In genomic region chr4:37685726-37686372, GRCh38 we compare ENCODE assay signal across 8 cellular contexts. TPM values are rescaled to one million over a fixed set of nuclear protein-coding genes. Genes with fewer than 3 reads are reported as not detected.
DNase-seq lines count a peak whose midpoint lies in the region; ATAC-seq, FAIRE-seq and TF ChIP-seq lines count a peak whose summit lies in the region.

No MANE protein-coding gene starts in this region.

- FAIRE-seq in kidney (lab: Jason Lieb, UNC) = no peak

- H3K9me3 Mint-ChIP-seq in T-cell (no peaks in the 10 kb centered on the region), brain (no peaks in the 10 kb centered on the region)

- no peaks in the 10 kb centered on the region for H3K9me3 ChIP-seq in BE2C
- no peaks in the 10 kb centered on the region for H3K9me3 ChIP-seq in kidney (ENCODE audit: control insufficient read depth in 1 of 2, low read length in 2 of 2)

- POLR2A ChIA-PET in T-cell (lab: Charles Lee) = interaction anchor here in 1 of 2 donors (0.6 kb wide), 2 partner anchors 968 to 1150 kb away, joined by 3 to 7 read pairs; no protein-coding TSS in a partner anchor

- CTCF ChIA-PET in T-cell (lab: Charles Lee) = interaction anchor here in 1 of 2 donors (1.2 kb wide), 1 partner anchor 140 kb away, joined by 4 read pairs; the partner anchor contains the start of gene PGM2

- H3K4me1 ChIP-seq in BE2C (no peaks in the 10 kb centered on the region), kidney (ENCODE audit: control insufficient read depth in 1 of 2, insufficient read depth in 1 of 2, low read depth in 1 of 2, low read length in 2 of 2) (peaks cover 3 to 14% of the 10 kb centered on the region in 2 donors)

- H3K4me3 Mint-ChIP-seq in T-cell (peak overlapping the region; percentile 91 to 95 (median 95)), brain (peak overlapping the region; percentile 82 to 92 (median 89))

- ATAC-seq in HG03196 (IDR thresholded peaks at IDR 0.05; ENCODE audit: unreplicated experiment) = peak; percentile 12
- peak; percentile 23 to 41 (median 32) for ATAC-seq in T-cell (replicated peaks in 1 of 4)

- peaks cover 35 to 39% (median 36%) of the 10 kb centered on the region in 3 donors for H3K4me1 Mint-ChIP-seq in T-cell
- H3K4me1 Mint-ChIP-seq in brain = peaks cover 69% of the 10 kb centered on the region

- H3K27ac Mint-ChIP-seq in T-cell (peak overlapping the region; percentile 95 to 96), brain (peak overlapping the region; percentile 61 to 93 (median 89))

- H3K27me3 Mint-ChIP-seq in T-cell = no peaks in the 10 kb centered on the region
- H3K27me3 Mint-ChIP-seq in brain = no peaks in the 10 kb centered on the region

- TF ChIP-seq CTCF in BE2C (IDR thresholded peaks at IDR 0.05; ENCODE audit: low read depth, low read length) = no peak
- no peak for TF ChIP-seq CTCF in brain (conservative IDR thresholded peaks at IDR 0.05)
- TF ChIP-seq CTCF in kidney (IDR thresholded peaks at IDR 0.05; ENCODE audit: borderline replicate concordance, extremely low read depth, insufficient read depth) = no peak

- H3K4me3 ChIP-seq in BE2C (ENCODE audit: low read depth, low read length) = peak overlapping the region; percentile 74
- H3K4me3 ChIP-seq in kidney (ENCODE audit: low read length in 2 of 2) = peak overlapping the region; percentile 71 to 77

- no peaks in the 10 kb centered on the region for H3K27me3 ChIP-seq in BE2C

- intact Hi-C loops in kidney (cut with DNase I) = no loop called here

- in situ Hi-C loops in GM18951 (cut with MboI; ENCODE audit: low sequenced_read_pairs, unreplicated experiment) = no loop called here

- peak overlapping the region; percentile 20 to 79 for H3K9ac ChIP-seq in kidney (ENCODE audit: low read length in 2 of 2)

- TF ChIP-seq POLR2A in GM18951 (IDR thresholded peaks at IDR 0.05; ENCODE audit: extremely low read depth, insufficient read depth, insufficient read length) = peak; percentile 90

- H3K27ac ChIP-seq in kidney (ENCODE audit: low read depth in 2 of 2, low read length in 2 of 2) = peak overlapping the region; percentile 90 to 97

- DNase-seq in BE2C (peak; percentile 56), T-cell (peak in 33 of 34 experiments; percentile 22 to 65 (median 51)), kidney (no peak), NCI-H446 treated with DMSO at 0.1 percent for 48 hours (lab: John Stamatoyannopoulos, UW) (no peak)
- peak; percentile 19 to 34 for DNase-seq in stimulated activated CD4-positive, alpha-beta T cell treated with anti-CD3 and anti-CD28 coated beads, Interleukin-2, amount 100 ng/mL, for 48 hours

- no peaks in the 10 kb centered on the region for H3K36me3 ChIP-seq in BE2C
- H3K36me3 ChIP-seq in kidney (ENCODE audit: control insufficient read depth in 1 of 2, insufficient read depth in 2 of 2, low read length in 2 of 2) = no peaks in the 10 kb centered on the region

- no peaks in the 10 kb centered on the region for H3K36me3 Mint-ChIP-seq in T-cell
- peaks cover 8% of the 10 kb centered on the region for H3K36me3 Mint-ChIP-seq in brain

RNA-seq across cellular contexts. Expression of gene RELL1, which starts 0.3 kb away (rescaled TPM):
- 1.9 TPM for polyA plus RNA-seq in BE2C (2012; ENCODE audit: insufficient read depth, insufficient read length, low read depth)
- total RNA-seq in T-cell (10 to 100 TPM; 21.6 to 30.1 (median 25.9) TPM), kidney (38.4 TPM)
- polyA plus RNA-seq in brain (ENCODE audit: insufficient read depth, low read depth, low replicate concordance) (1.4 TPM), kidney (ENCODE audit: insufficient read depth, low read depth, low replicate concordance) (1.4 TPM)

Comparison
In these comparisons a context has a peak if more than half of its experiments do, and no peak if none do; other contexts are left out.
1. DNase-seq: peak in BE2C (single experiment), T-cell (33 of 34) and stimulated activated CD4-positive, alpha-beta T cell treated with anti-CD3 and anti-CD28 coated beads, Interleukin-2, amount 100 ng/mL, for 48 hours (2 of 2); none in kidney (single experiment) and NCI-H446 treated with DMSO at 0.1 percent for 48 hours (single experiment).